In genomic region chr5:82967072-82967471, GRCh38 we compare ENCODE assay signal across 32 cellular contexts.
"Had no signal": no experiment of that assay in that cellular context is flagged by ENCODE, and none has a peak within 500 bp of the region (broad histone marks: within the 10 kb centered on the region; RNA-seq: fewer than 3 reads in every experiment).

No MANE protein-coding gene starts in this region.

- H3K36me3 ChIP-seq: brain microvascular endothelial cell, MG63 had no signal

- H3K4me3 Mint-ChIP-seq: activated CD8-positive, alpha-beta T cell treated with anti-CD3 and anti-CD28 coated beads for 36 hours; activated naive CD8-positive, alpha-beta T cell treated with anti-CD3 and anti-CD28 coated beads for 36 hours; activated T-cell treated with anti-CD3 and anti-CD28 coated beads, Interleukin-2, amount 50 U/mL, for 72 hours; activated T-helper 17 cell treated with anti-CD3 and anti-CD28 coated beads, Interleukin-2, amount 50 U/mL, for 72 hours had no signal

- H2AFZ ChIP-seq: PC-9 had no signal

- H3K4me3 ChIP-seq: MG63, PC-9 had no signal

- H3K27ac ChIP-seq: brain microvascular endothelial cell, PC-9, RWPE1, VCaP had no signal

- H3K4me1 Mint-ChIP-seq: activated naive CD8-positive, alpha-beta T cell treated with anti-CD3 and anti-CD28 coated beads for 36 hours had no signal

- H3K9me3 ChIP-seq: MG63 had no signal

- ATAC-seq: activated CD8-positive, alpha-beta T cell treated with anti-CD3 and anti-CD28 coated beads for 36 hours; activated T-cell treated with anti-CD3 and anti-CD28 coated beads, Interleukin-2, amount 50 U/mL, for 72 hours; activated T-helper 17 cell treated with anti-CD3 and anti-CD28 coated beads, Interleukin-2, amount 50 U/mL, for 72 hours; Right ventricle myocardium inferior had no signal

- H3K27ac Mint-ChIP-seq: activated CD8-positive, alpha-beta T cell treated with anti-CD3 and anti-CD28 coated beads for 36 hours; activated naive CD8-positive, alpha-beta T cell treated with anti-CD3 and anti-CD28 coated beads for 36 hours; activated T-cell treated with anti-CD3 and anti-CD28 coated beads, Interleukin-2, amount 50 U/mL, for 72 hours; activated T-helper 17 cell treated with anti-CD3 and anti-CD28 coated beads, Interleukin-2, amount 50 U/mL, for 72 hours had no signal

- DNase-seq: activated CD4-positive, alpha-beta T cell treated with anti-CD3 and anti-CD28 coated beads for 1 hour; activated CD4-positive, alpha-beta T cell treated with anti-CD3 and anti-CD28 coated beads for 48 hours; activated CD4-positive, CD25-positive, alpha-beta regulatory T cell; activated CD8-positive, alpha-beta T cell treated with anti-CD3 and anti-CD28 coated beads for 36 hours; activated effector memory CD4-positive, alpha-beta T cell treated with anti-CD3 and anti-CD28 coated beads, Interleukin-2, amount 50 U/mL, for 16 hours; activated naive CD4-positive, alpha-beta T cell; activated naive CD4-positive, alpha-beta T cell treated with anti-CD3 and anti-CD28 coated beads, Interleukin-2, amount 50 U/mL, for 16 hours; activated naive CD8-positive, alpha-beta T cell treated with anti-CD3 and anti-CD28 coated beads for 36 hours; activated T-cell treated with anti-CD3 and anti-CD28 coated beads, Interleukin-2, amount 50 U/mL, for 1 hour; activated T-cell treated with anti-CD3 and anti-CD28 coated beads, Interleukin-2, amount 50 U/mL, for 72 hours; amniotic stem cell; aorta; brain microvascular endothelial cell; central memory CD4-positive, alpha-beta T cell; MG63; NCI-H1048; NCI-H1105 treated with DMSO at 0.1 percent for 48 hours; NCI-H1436; NCI-H1694; NCI-H1930; NCI-H345; NCI-H524 treated with DMSO at 0.1 percent for 48 hours; NK-92 treated with Interleukin-12 subunit alpha and Interleukin-12 subunit beta, amount 100 ng/mL, for 24 hours; PC-9; SW 1271; T-helper 1 cell; T-helper 2 cell; T-helper 9 cell had no signal

- H3K36me3 Mint-ChIP-seq: activated naive CD8-positive, alpha-beta T cell treated with anti-CD3 and anti-CD28 coated beads for 36 hours had no signal

- H3K27me3 ChIP-seq: brain microvascular endothelial cell had no signal

- H3K4me2 ChIP-seq: PC-9 had no signal

- H3K27me3 Mint-ChIP-seq: activated CD8-positive, alpha-beta T cell treated with anti-CD3 and anti-CD28 coated beads for 36 hours; activated naive CD8-positive, alpha-beta T cell treated with anti-CD3 and anti-CD28 coated beads for 36 hours; activated T-helper 17 cell treated with anti-CD3 and anti-CD28 coated beads, Interleukin-2, amount 50 U/mL, for 72 hours had no signal

- H3K9me3 Mint-ChIP-seq: activated CD8-positive, alpha-beta T cell treated with anti-CD3 and anti-CD28 coated beads for 36 hours; activated T-helper 17 cell treated with anti-CD3 and anti-CD28 coated beads, Interleukin-2, amount 50 U/mL, for 72 hours had no signal
